In genomic region chr6:110944681-110945151, GRCh38 we compare ENCODE assay signal across 8 cellular contexts. TPM values are rescaled to one million over a fixed set of nuclear protein-coding genes. Genes with fewer than 3 reads are reported as not detected.
DNase-seq lines count a peak whose midpoint lies in the region; ATAC-seq and TF ChIP-seq lines count a peak whose summit lies in the region.

No MANE protein-coding gene starts in this region.

- H3K27me3 ChIP-seq in suprapubic skin = no peaks in the 10 kb centered on the region

- H3K27ac Mint-ChIP-seq in WTC11 = no peak overlapping the region

- no peaks in the 10 kb centered on the region for H3K4me1 Mint-ChIP-seq in WTC11

- H3K4me1 ChIP-seq in suprapubic skin = peaks cover 5% of the 10 kb centered on the region

- H3K4me3 ChIP-seq in suprapubic skin = no peak overlapping the region

- H3K36me3 Mint-ChIP-seq in WTC11 = no peaks in the 10 kb centered on the region

- 74% methylated on average over 1 of the region's 1 CpG for WGBS in suprapubic skin

- POLR2A ChIA-PET in WTC11 (lab: Charles Lee) = interaction anchor here (0.8 kb wide), 1 partner anchor 24 kb away, joined by 4 read pairs; no protein-coding TSS in a partner anchor

- TF ChIP-seq EP300 in suprapubic skin (IDR thresholded peaks at IDR 0.05) = no peak

- no peaks in the 10 kb centered on the region for H3K27me3 Mint-ChIP-seq in WTC11 (ENCODE audit: low read depth)

- H3K9me3 Mint-ChIP-seq in WTC11 = no peaks in the 10 kb centered on the region

- peak; percentile 48 for DNase-seq in stimulated activated naive CD4-positive, alpha-beta T cell treated with Interleukin-2 at 50 U/mL for 16 hours (lab: John Stamatoyannopoulos, UW)
- no peak for DNase-seq in stimulated activated naive CD4-positive, alpha-beta T cell (lab: John Stamatoyannopoulos, UW)
- DNase-seq in NOMO-1 treated with DMSO at 0.1 percent for 48 hours (lab: John Stamatoyannopoulos, UW; ENCODE audit: unreplicated experiment) (peak; percentile 96), amniotic epithelial cell (ENCODE audit: low read depth) (peak; percentile 90), renal cortical epithelial cell (ENCODE audit: low read depth) (peak; percentile 96), suprapubic skin (ENCODE audit: low spot score in 2 of 2) (no peak), WTC11 (ENCODE audit: low spot score) (no peak)

- H3K36me3 ChIP-seq in suprapubic skin = no peaks in the 10 kb centered on the region

- ATAC-seq in HG02943 (IDR thresholded peaks at IDR 0.05; ENCODE audit: low read depth, unreplicated experiment) = peak; percentile 97
- ATAC-seq in WTC11 = no peak

- TF ChIP-seq POLR2A in suprapubic skin (IDR thresholded peaks at IDR 0.05) = no peak

- H3K9me3 ChIP-seq in suprapubic skin = no peaks in the 10 kb centered on the region

- CTCF ChIA-PET in WTC11 (lab: Charles Lee) = interaction anchor here (1.5 kb wide), 1 partner anchor 267 kb away, joined by 4 read pairs; no protein-coding TSS in a partner anchor

- no peak overlapping the region for H3K27ac ChIP-seq in suprapubic skin

- TF ChIP-seq CTCF in suprapubic skin (IDR thresholded peaks at IDR 0.05) = no peak
- TF ChIP-seq CTCF in WTC11 (IDR thresholded peaks at IDR 0.05) = no peak

- no peak overlapping the region for H3K4me3 Mint-ChIP-seq in WTC11

TF ChIP-seq in WTC11, 78 proteins besides CTCF, POLR2A, EP300 and RAD21:
- TF ChIP-seq ETV6 (CRISPR knock-in tag; IDR thresholded peaks at IDR 0.05) (no peak), MXD4 (CRISPR knock-in tag; IDR thresholded peaks at IDR 0.05; ENCODE audit: borderline replicate concordance) (no peak), CREM (CRISPR knock-in tag; IDR thresholded peaks at IDR 0.05) (no peak), ESRRA (CRISPR knock-in tag; IDR thresholded peaks at IDR 0.05; ENCODE audit: borderline replicate concordance) (no peak), ZNF317 (CRISPR knock-in tag; IDR thresholded peaks at IDR 0.05; ENCODE audit: borderline replicate concordance, low read depth) (no peak), ATF1 (CRISPR knock-in tag; IDR thresholded peaks at IDR 0.05) (no peak), NFYB (CRISPR knock-in tag; conservative IDR thresholded peaks at IDR 0.05; ENCODE audit: low read depth) (no peak), IRF2 (CRISPR knock-in tag; IDR thresholded peaks at IDR 0.05; ENCODE audit: borderline replicate concordance, low read depth) (no peak), USF1 (CRISPR knock-in tag; IDR thresholded peaks at IDR 0.05) (no peak), CBFB (CRISPR knock-in tag; IDR thresholded peaks at IDR 0.05; ENCODE audit: low read depth) (no peak), PREB (CRISPR knock-in tag; IDR thresholded peaks at IDR 0.05; ENCODE audit: borderline replicate concordance) (no peak), STAT6 (CRISPR knock-in tag; conservative IDR thresholded peaks at IDR 0.05; ENCODE audit: low read depth) (no peak), GTF2I (CRISPR knock-in tag; conservative IDR thresholded peaks at IDR 0.05) (no peak), ZNF396 (CRISPR knock-in tag; IDR thresholded peaks at IDR 0.05; ENCODE audit: borderline replicate concordance) (no peak), NFE2L1 (CRISPR knock-in tag; IDR thresholded peaks at IDR 0.05) (no peak)
- TF ChIP-seq, protein P1, sequence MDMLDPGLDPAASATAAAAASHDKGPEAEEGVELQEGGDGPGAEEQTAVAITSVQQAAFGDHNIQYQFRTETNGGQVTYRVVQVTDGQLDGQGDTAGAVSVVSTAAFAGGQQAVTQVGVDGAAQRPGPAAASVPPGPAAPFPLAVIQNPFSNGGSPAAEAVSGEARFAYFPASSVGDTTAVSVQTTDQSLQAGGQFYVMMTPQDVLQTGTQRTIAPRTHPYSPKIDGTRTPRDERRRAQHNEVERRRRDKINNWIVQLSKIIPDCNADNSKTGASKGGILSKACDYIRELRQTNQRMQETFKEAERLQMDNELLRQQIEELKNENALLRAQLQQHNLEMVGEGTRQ (CRISPR knock-in tag; IDR thresholded peaks at IDR 0.05) = no peak

RNA-seq across cellular contexts. Expression of gene GTF3C6, which starts 13.8 kb away (rescaled TPM):
- total RNA-seq in renal cortical epithelial cell = 55.4 and 68.1 TPM in 2 replicates
- total RNA-seq in suprapubic skin = 10 to 100 TPM; 11.0 to 24.6 (median 22.0) TPM
- 65.5 to 69.0 TPM (median 67.0 TPM) in 3 replicates for total RNA-seq in WTC11 (2021)

RNA-seq across cellular contexts. Expression of gene RPF2, which starts 37.1 kb away (rescaled TPM):
- 27.6 and 29.7 TPM in 2 replicates for total RNA-seq in renal cortical epithelial cell
- 10 to 100 TPM; 13.3 to 22.7 (median 15.9) TPM for total RNA-seq in suprapubic skin
- 43.2 to 44.7 TPM (median 43.7 TPM) in 3 replicates for total RNA-seq in WTC11 (2021)

Comparison
In these comparisons a context has a peak if more than half of its experiments do, and no peak if none do; other contexts are left out.
1. DNase-seq: peak in stimulated activated naive CD4-positive, alpha-beta T cell treated with Interleukin-2 at 50 U/mL for 16 hours (single experiment), NOMO-1 treated with DMSO at 0.1 percent for 48 hours (single experiment), amniotic epithelial cell (single experiment) and renal cortical epithelial cell (single experiment); none in stimulated activated naive CD4-positive, alpha-beta T cell (0 of 6), suprapubic skin (0 of 2) and WTC11 (single experiment).